20 cellular contexts compared by ENCODE assay signal in genomic region chr7:88449410-88449809, GRCh38.
"Had no signal": no experiment of that assay in that cellular context is flagged by ENCODE, and none has a peak within 500 bp of the region (broad histone marks: within the 10 kb centered on the region; RNA-seq: fewer than 3 reads in every experiment).

No MANE protein-coding gene starts in this region.

- H3K9me2 ChIP-seq: SK-N-SH had no signal

- H3K4me2 ChIP-seq: SK-N-SH had no signal

- DNase-seq: KBM-7, MG63, NCI-H1092 treated with DMSO at 0.1 percent for 48 hours, NCI-H1436, NCI-H187, NCI-H2029, NCI-H2081 treated with DMSO at 0.1 percent for 48 hours, NCI-H2171, NCI-H226, NCI-H446, NCI-H510A, NCI-H524 treated with DMSO at 0.1 percent for 48 hours, NCI-H774, PC-3, SHP77, SK-N-SH, SW 1271, T-cell had no signal

- H3K9me3 Mint-ChIP-seq: T-cell had no signal

- H3K9ac ChIP-seq: SK-N-SH had no signal

- H3K27me3 ChIP-seq: MG63 had no signal

- H3K4me1 Mint-ChIP-seq: T-cell had no signal

- H3K9me3 ChIP-seq: MG63, SK-N-SH had no signal

- H3K36me3 Mint-ChIP-seq: T-cell had no signal

- H3K4me3 ChIP-seq: MG63 had no signal

- H3K27ac ChIP-seq: RWPE1 had no signal

- ATAC-seq: Panc1, PC-3, T-cell had no signal

- H3K4me3 Mint-ChIP-seq: T-cell had no signal

- H3K27ac Mint-ChIP-seq: T-cell had no signal

- H3K36me3 ChIP-seq: MG63 had no signal
